ENCODE assay signal across 10 cellular contexts in genomic region chr17:51486091-51486490, GRCh38.
"Had no signal": no experiment of that assay in that cellular context is flagged by ENCODE, and none has a peak within 500 bp of the region (broad histone marks: within the 10 kb centered on the region; RNA-seq: fewer than 3 reads in every experiment).

No MANE protein-coding gene starts in this region.

- DNase-seq: activated CD4-positive, alpha-beta T cell treated with anti-CD3 and anti-CD28 coated beads, Interleukin-2, amount 50 U/mL, for 4 hours; activated naive CD4-positive, alpha-beta T cell treated with anti-CD3 and anti-CD28 coated beads, Interleukin-2, amount 10 ng/mL, durations not matched to agents 7 days and 5 days; colonic mucosa; naive thymus-derived CD8-positive, alpha-beta T cell; right cardiac atrium; stimulated activated naive CD8-positive, alpha-beta T cell treated with anti-CD3 and anti-CD28 coated beads, Interleukin-15, amount 100 ng/mL, for 72 hours; SW 1271 had no signal

- ATAC-seq: activated CD4-positive, CD25-positive, alpha-beta regulatory T cell treated with anti-CD3 and anti-CD28 coated beads, Interleukin-2, amount 50 U/mL, for 24 hours; activated T-helper 17 cell treated with anti-CD3 and anti-CD28 coated beads, Interleukin-2, amount 50 U/mL, for 72 hours; left lobe of liver; naive thymus-derived CD8-positive, alpha-beta T cell; right cardiac atrium; stimulated activated naive CD8-positive, alpha-beta T cell treated with anti-CD3 and anti-CD28 coated beads, Interleukin-15, amount 100 ng/mL, for 72 hours had no signal
